ENCODE assay signal across 8 cellular contexts in genomic region chr6:159074120-159074684, GRCh38. TPM values are rescaled to one million over a fixed set of nuclear protein-coding genes. Genes with fewer than 3 reads are reported as not detected.
A peak's percentile ranks its signal among the peaks of the same experiment; 100 is the strongest.
DNase-seq lines count a peak whose midpoint lies in the region; ATAC-seq and TF ChIP-seq lines count a peak whose summit lies in the region.

No MANE protein-coding gene starts in this region.

- H3K27ac Mint-ChIP-seq in chondrocyte (ENCODE audit: unreplicated experiment): no peak overlapping the region

- H4K8ac ChIP-seq in mesendoderm (ENCODE audit: low read depth, low read length): no peak overlapping the region

- H3K18ac ChIP-seq in mesendoderm (ENCODE audit: low read length): no peak overlapping the region

- no peak overlapping the region for H2BK5ac ChIP-seq in mesendoderm (ENCODE audit: low read length)

- H2BK120ac ChIP-seq in mesendoderm (ENCODE audit: low read depth, low read length): no peak overlapping the region

- peaks cover 19% of the 10 kb centered on the region for H3K27me3 Mint-ChIP-seq in chondrocyte (ENCODE audit: low read depth)

- no peak overlapping the region for H3K4ac ChIP-seq in mesendoderm (ENCODE audit: low read depth, low read length)

- peak overlapping the region; percentile 47 for H3K4me2 ChIP-seq in mesendoderm (ENCODE audit: low read length)

- H3K27ac ChIP-seq in mesendoderm (ENCODE audit: low read depth, low read length): no peak overlapping the region

- ATAC-seq in GM19395 (IDR thresholded peaks at IDR 0.05; ENCODE audit: unreplicated experiment) (no peak), GM18867 (IDR thresholded peaks at IDR 0.05; ENCODE audit: unreplicated experiment) (no peak), HG03469 (IDR thresholded peaks at IDR 0.05; ENCODE audit: unreplicated experiment) (no peak)

- no peak overlapping the region for H3K23ac ChIP-seq in mesendoderm (ENCODE audit: low read length)

- H3K4me3 Mint-ChIP-seq in chondrocyte (ENCODE audit: unreplicated experiment): peak overlapping the region; percentile 71

- H3K36me3 ChIP-seq in mesendoderm (ENCODE audit: control insufficient read depth, insufficient read depth, low read length): no peaks in the 10 kb centered on the region

- no peak overlapping the region for H2BK15ac ChIP-seq in mesendoderm (replicated peaks; ENCODE audit: low read depth)

- H3K9ac ChIP-seq in mesendoderm (ENCODE audit: low read length): peak overlapping the region; percentile 45

- in situ Hi-C loops in G401 (cut with HindIII; ENCODE audit: low sequenced_read_pairs): no loop called here

- peaks cover 6% of the 10 kb centered on the region for H3K4me1 Mint-ChIP-seq in chondrocyte (ENCODE audit: low read depth)

- peak overlapping the region; percentile 58 for H3K56ac ChIP-seq in mesendoderm (ENCODE audit: low read length)

- TF ChIP-seq CTCF in chondrocyte (IDR thresholded peaks at IDR 0.05): no peak

- DNase-seq in G401 (ENCODE audit: low spot score) (peak; percentile 74), NCI-H2227 (lab: John Stamatoyannopoulos, UW; ENCODE audit: unreplicated experiment) (peak; percentile 50), chondrocyte (ENCODE audit: low spot score) (no peak), mesendoderm (peak; percentile 83)
- no peak for DNase-seq in activated CD8-positive, alpha-beta memory T cell treated with anti-CD3 and anti-CD28 coated beads for 24 hours

- no CpG with 5 or more reads among the region's 3 CpGs for WGBS in mesendoderm (ENCODE audit: extremely low coverage, insufficient coverage, low lambda C conversion rate)

- H3K36me3 Mint-ChIP-seq in chondrocyte (ENCODE audit: low read depth): peaks cover 1% of the 10 kb centered on the region

- no peak overlapping the region for H2AK5ac ChIP-seq in mesendoderm (ENCODE audit: low read length)

- H3K4me3 ChIP-seq in mesendoderm (ENCODE audit: low read length): peak overlapping the region; percentile 34

- no peak overlapping the region for H4K5ac ChIP-seq in mesendoderm (ENCODE audit: low read length)

- no peaks in the 10 kb centered on the region for H3K4me1 ChIP-seq in mesendoderm (ENCODE audit: control insufficient read depth, low read depth, low read length)

- H3K79me1 ChIP-seq in mesendoderm (ENCODE audit: low read length): no peaks in the 10 kb centered on the region

- no peaks in the 10 kb centered on the region for H3K79me2 ChIP-seq in mesendoderm (ENCODE audit: control insufficient read depth, insufficient read depth, low read length)

- H3K9me3 Mint-ChIP-seq in chondrocyte (ENCODE audit: low read depth): no peaks in the 10 kb centered on the region

- H3K27me3 ChIP-seq in mesendoderm (ENCODE audit: insufficient read depth, low read length, poor library complexity): no peaks in the 10 kb centered on the region

RNA-seq across cellular contexts. Expression of gene TAGAP, which starts 29.4 kb away (rescaled TPM):
- total RNA-seq in G401 (2014; rRNA removed; shearing (Covaris generic)): 0.58 TPM in 1 of 2 replicates, not detected in the other
- not detected in 3 replicates for total RNA-seq in chondrocyte
- 0.03 TPM for polyA plus RNA-seq in mesendoderm (2013, experiment 1 of 2)
- polyA plus RNA-seq in mesendoderm (2013, experiment 2 of 2): 0.01 TPM

Comparison
In these comparisons a context has a peak if more than half of its experiments do, and no peak if none do; other contexts are left out.
1. DNase-seq: peak in G401 (single experiment), NCI-H2227 (single experiment) and mesendoderm (single experiment); none in chondrocyte (single experiment) and activated CD8-positive, alpha-beta memory T cell treated with anti-CD3 and anti-CD28 coated beads for 24 hours (single experiment).